8 cellular contexts compared by ENCODE assay signal in genomic region chr13:24254151-24254810, GRCh38. TPM values are rescaled to one million over a fixed set of nuclear protein-coding genes. Genes with fewer than 3 reads are reported as not detected.
DNase-seq lines count a peak whose midpoint lies in the region; ATAC-seq and TF ChIP-seq lines count a peak whose summit lies in the region.

No MANE protein-coding gene starts in this region.

- H2AFZ ChIP-seq in MM.1S (ENCODE audit: low read length): no peak overlapping the region

- H3K27ac Mint-ChIP-seq in immature natural killer cell: peak overlapping the region; percentile 93 to 96 (median 95)

- no peaks in the 10 kb centered on the region for H3K4me1 ChIP-seq in MM.1S (ENCODE audit: low read length)

- no peaks in the 10 kb centered on the region for H3K79me2 ChIP-seq in MM.1S (ENCODE audit: low read length)

- H3F3A ChIP-seq in MM.1S (ENCODE audit: insufficient read depth, low read length): no peaks in the 10 kb centered on the region

- ATAC-seq in GM19455 (IDR thresholded peaks at IDR 0.05; ENCODE audit: unreplicated experiment) (no peak), GM18502 (IDR thresholded peaks at IDR 0.05; ENCODE audit: poor library complexity, unreplicated experiment) (no peak), GM19035 (IDR thresholded peaks at IDR 0.05; ENCODE audit: unreplicated experiment) (no peak)

- H3K4me3 ChIP-seq in MM.1S (ENCODE audit: low read length): no peak overlapping the region

- peak overlapping the region; percentile 92 to 98 (median 97) for H3K4me3 Mint-ChIP-seq in immature natural killer cell

- peaks cover 6 to 24% (median 15%) of the 10 kb centered on the region in 3 donors for H3K36me3 Mint-ChIP-seq in immature natural killer cell

- H3K4me1 Mint-ChIP-seq in immature natural killer cell: peaks cover 92 to 97% of the 10 kb centered on the region in 2 donors

- H3K4me2 ChIP-seq in MM.1S (ENCODE audit: low read depth, low read length): no peak overlapping the region

- peaks cover 2 to 23% (median 2%) of the 10 kb centered on the region in 3 donors for H3K27me3 Mint-ChIP-seq in immature natural killer cell (ENCODE audit: low read depth in 3 of 3)

- no peaks in the 10 kb centered on the region for H4K20me1 ChIP-seq in MM.1S (ENCODE audit: insufficient read depth, low read length)

- H3K9me3 Mint-ChIP-seq in immature natural killer cell: no peaks in the 10 kb centered on the region

- no peak overlapping the region for H3K27ac ChIP-seq in MM.1S (ENCODE audit: low read length)

- no peaks in the 10 kb centered on the region for H3K27me3 ChIP-seq in MM.1S (replicated peaks; ENCODE audit: insufficient read depth, low read length)

- no peaks in the 10 kb centered on the region for H3K9me3 ChIP-seq in MM.1S (replicated peaks; ENCODE audit: insufficient read depth, low read length)

- DNase-seq in stimulated activated CD4-positive, alpha-beta T cell treated with anti-CD3 and anti-CD28 coated beads, Interleukin-12 subunit alpha, Interleukin-12 subunit beta, amount 100 ng/mL, for 48 hours (ENCODE audit: low read depth in 2 of 3, low spot score in 1 of 3): peak in 2 of 3 donors; percentile 52 to 61
- DNase-seq in stimulated activated CD4-positive, alpha-beta T cell treated with anti-CD3 and anti-CD28 coated beads, Interleukin-2, amount 100 ng/mL, for 48 hours: no peak
- DNase-seq in activated T-cell treated with anti-CD3 and anti-CD28 coated beads for 48 hours (ENCODE audit: low read depth): peak; percentile 56
- peak; percentile 66 to 70 (median 67) for DNase-seq in immature natural killer cell
- no peak for DNase-seq in MM.1S

- H3K9me2 ChIP-seq in MM.1S (replicated peaks; ENCODE audit: insufficient read depth, low read length): no peaks in the 10 kb centered on the region

- H3K9ac ChIP-seq in MM.1S (ENCODE audit: low read length): no peak overlapping the region

- no peaks in the 10 kb centered on the region for H3K36me3 ChIP-seq in MM.1S (replicated peaks; ENCODE audit: insufficient read depth, low read length)

- no peak for TF ChIP-seq CTCF in MM.1S (IDR thresholded peaks at IDR 0.05; ENCODE audit: low read length)

RNA-seq across cellular contexts. Expression of gene C1QTNF9, which starts 55.1 kb away (rescaled TPM):
- not detected for polyA plus RNA-seq in immature natural killer cell

Comparison
In these comparisons a context has a peak if more than half of its experiments do, and no peak if none do; other contexts are left out.
1. DNase-seq: peak in stimulated activated CD4-positive, alpha-beta T cell treated with anti-CD3 and anti-CD28 coated beads, Interleukin-12 subunit alpha, Interleukin-12 subunit beta, amount 100 ng/mL, for 48 hours (2 of 3), activated T-cell treated with anti-CD3 and anti-CD28 coated beads for 48 hours (single experiment) and immature natural killer cell (3 of 3); none in stimulated activated CD4-positive, alpha-beta T cell treated with anti-CD3 and anti-CD28 coated beads, Interleukin-2, amount 100 ng/mL, for 48 hours (0 of 2) and MM.1S (single experiment).